In genomic region chr2:145284551-145284950, GRCh38 we compare ENCODE assay signal across 26 cellular contexts.
DNase-seq lines count a peak whose midpoint lies in the region; ATAC-seq and TF ChIP-seq lines count a peak whose summit lies in the region.
"Had no signal": no experiment of that assay in that cellular context is flagged by ENCODE, and none has a peak within 500 bp of the region (broad histone marks: within the 10 kb centered on the region; RNA-seq: fewer than 3 reads in every experiment).

No MANE protein-coding gene starts in this region.

- peak; percentile 33; the same call in 1 of the 3 replicates for ATAC-seq in SK-N-SH treated with all-trans-retinoic acid at 6 μM for 48 hours
- no peak for ATAC-seq in left colon
- ATAC-seq: A549, GM23338, Panc1 had no signal

- intact Hi-C loops in left colon (cut with DNase I, micrococcal nuclease) = no loop called here

- peak; percentile 29 for DNase-seq in EH (ENCODE audit: low read depth)
- DNase-seq in HT1080 (ENCODE audit: low read depth) = peak; percentile 4
- DNase-seq in foreskin fibroblast = peak; percentile 35 to 67
- no peak for DNase-seq in left colon
- no peak for DNase-seq in activated gamma-delta T cell (lab: John Stamatoyannopoulos, UW)
- DNase-seq in ACHN = no peak
- DNase-seq: CD4-positive, CD25-positive, alpha-beta regulatory T cell; EL; GDM1; HFFc6; IMR-90; KG1; NCI-H1048; NCI-H1417; NCI-H1694; NCI-H2029 treated with DMSO at 0.1 percent for 48 hours; NCI-H2227 treated with DMSO at 0.1 percent for 48 hours; NCI-H69; SHP77 treated with DMSO at 0.1 percent for 48 hours; SW 1271 had no signal

- H3K4me3 ChIP-seq in foreskin fibroblast (ENCODE audit: low read depth in 1 of 2, low read length in 2 of 2) = no peak overlapping the region
- H3K4me3 ChIP-seq: A549, BLaER1, GM23338, HAP-1 had no signal

- in situ Hi-C loops in ACHN (cut with HindIII; ENCODE audit: low pct_ligation_motif_present, low pct_unique_long_range_greater_than_20kb, low sequenced_read_pairs) = no loop called here

- no peak for TF ChIP-seq CTCF in foreskin fibroblast (IDR thresholded peaks at IDR 0.05; ENCODE audit: low read depth, low read length)

TF ChIP-seq in SK-N-SH treated with all-trans-retinoic acid at 6 μM for 48 hours, 23 proteins besides CTCF, POLR2A, EP300 and RAD21:
- no peak for TF ChIP-seq PATZ1 (CRISPR knock-in tag; IDR thresholded peaks at IDR 0.05; ENCODE audit: borderline replicate concordance)
- TF ChIP-seq ZNF70 (CRISPR knock-in tag; IDR thresholded peaks at IDR 0.05) = no peak
- TF ChIP-seq GLIS3 (CRISPR knock-in tag; IDR thresholded peaks at IDR 0.05) = no peak
- no peak for TF ChIP-seq CREB5 (CRISPR knock-in tag; IDR thresholded peaks at IDR 0.05; ENCODE audit: low read depth)
- TF ChIP-seq ZFP3 (CRISPR knock-in tag; IDR thresholded peaks at IDR 0.05) = no peak
- no peak for TF ChIP-seq ZNF8 (CRISPR knock-in tag; IDR thresholded peaks at IDR 0.05)
- TF ChIP-seq ESRRG (CRISPR knock-in tag; IDR thresholded peaks at IDR 0.05) = no peak
- no peak for TF ChIP-seq TSHZ2 (CRISPR knock-in tag; IDR thresholded peaks at IDR 0.05)
- no peak for TF ChIP-seq SNAI2 (CRISPR knock-in tag; IDR thresholded peaks at IDR 0.05)
- TF ChIP-seq POU6F1 (CRISPR knock-in tag; IDR thresholded peaks at IDR 0.05; ENCODE audit: borderline replicate concordance, low read depth) = no peak
- TF ChIP-seq PPARA (CRISPR knock-in tag; IDR thresholded peaks at IDR 0.05; ENCODE audit: borderline replicate concordance) = no peak
TF ChIP-seq in SK-N-SH treated with all-trans-retinoic acid at 6 μM for 48 hours: peak in this region for 0.

Comparison
In these comparisons a context has a peak if more than half of its experiments do, and no peak if none do; other contexts are left out.
1. DNase-seq: peak in EH (single experiment), HT1080 (single experiment) and foreskin fibroblast (2 of 2); none in left colon (0 of 2), activated gamma-delta T cell (single experiment) and ACHN (single experiment).